In the genomic region with DNA sequence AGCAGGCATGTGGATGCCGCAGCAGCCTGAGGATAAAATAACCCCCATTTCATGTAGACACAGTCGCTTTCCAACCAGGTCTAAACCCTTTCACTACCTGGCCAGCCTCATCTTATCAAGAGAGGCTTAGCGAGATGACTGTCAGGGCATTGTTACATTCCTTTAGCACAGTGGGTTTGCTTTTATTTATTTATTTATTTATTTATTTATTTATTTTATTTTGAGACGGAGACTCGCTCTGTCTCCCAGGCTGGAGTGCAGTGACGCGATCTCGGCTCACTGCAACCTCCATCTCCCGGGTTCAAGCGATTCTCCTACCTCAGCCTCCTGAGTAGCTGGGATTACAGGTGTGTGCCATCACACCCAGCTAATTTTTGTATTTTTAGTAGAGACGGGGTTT, we compare ENCODE assay signal across 5 cellular contexts. TPM values are rescaled to one million over a fixed set of nuclear protein-coding genes. Genes with fewer than 3 reads are reported as not detected.
"Had no signal": no experiment of that assay in that cellular context is flagged by ENCODE, and none has a peak within 500 bp of the region (broad histone marks: within the 10 kb centered on the region; RNA-seq: fewer than 3 reads in every experiment).

No MANE protein-coding gene starts in this region.

RNA-seq across cellular contexts. Expression of gene RIMBP2, which starts 35.9 kb away (rescaled TPM):
- total RNA-seq: GM23248, HepG2, HFFc6, HT1080 had no signal
- polyA plus RNA-seq: GM23248, IgD-negative memory B cell had no signal
